6 cellular contexts compared by ENCODE assay signal in the genomic region with DNA sequence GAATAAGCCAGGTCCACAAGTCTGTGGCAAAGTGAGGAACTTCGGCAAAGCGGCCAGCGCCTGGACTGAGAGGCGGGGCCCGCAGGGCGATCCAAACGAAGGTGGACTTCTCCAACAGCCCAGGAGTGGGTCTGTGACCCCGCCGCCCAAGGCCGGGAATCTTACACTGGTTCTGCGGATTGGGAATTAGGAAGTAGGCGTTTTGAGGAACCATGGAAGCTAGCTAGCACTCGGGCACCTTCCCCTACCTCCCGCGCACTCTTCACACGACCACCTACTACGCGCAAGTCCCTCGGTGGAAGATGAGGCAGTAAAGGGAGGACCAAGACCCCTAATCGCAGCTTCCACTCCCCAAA. TPM values are rescaled to one million over a fixed set of nuclear protein-coding genes. Genes with fewer than 3 reads are reported as not detected.
DNase-seq lines count a peak whose midpoint lies in the region; ATAC-seq and TF ChIP-seq lines count a peak whose summit lies in the region.

No MANE protein-coding gene starts in this region.

- H3K4me3 ChIP-seq in IMR-90 (ENCODE audit: insufficient read depth, low read depth, low read length) (peak overlapping the region; percentile 80), prostate gland (peak overlapping the region; percentile 93 to 99)

- peak overlapping the region; percentile 92 for H3K9ac ChIP-seq in IMR-90 (ENCODE audit: low read depth, low read length)

- H2BK5ac ChIP-seq in IMR-90 (ENCODE audit: low read depth, low read length, poor library complexity, severe bottlenecking), result peak overlapping the region; percentile 67

- peak overlapping the region; percentile 41 for H2AK5ac ChIP-seq in IMR-90 (ENCODE audit: low read depth, low read length)

- TF ChIP-seq CTCF in IMR-90 (conservative IDR thresholded peaks at IDR 0.05; ENCODE audit: low read depth, low read length) (no peak), prostate gland (IDR thresholded peaks at IDR 0.05) (no peak)

- H3K27me3 ChIP-seq in IMR-90 (ENCODE audit: control insufficient read depth, insufficient read depth, low read length) (no peaks in the 10 kb centered on the region), prostate gland (replicated peaks; ENCODE audit: insufficient read depth) (no peaks in the 10 kb centered on the region)

- intact Hi-C loops in IMR-90 (cut with micrococcal nuclease), result loop anchor here (2.0 to 10.0 kb wide), 5 partner anchors 45 to 621 kb away; a partner anchor contains a TSS
- intact Hi-C loops in dendritic cell treated with granulocyte-macrophage colony-stimulating factor and Interleukin-4, amounts not matched to agents 40 ng/mL and 50 ng/mL, for 4 days (cut with micrococcal nuclease), result loop anchor here (1.0 to 5.0 kb wide), 3 partner anchors 65 to 755 kb away; a partner anchor contains a TSS
- intact Hi-C loops in prostate gland (cut with DNase I), result loop anchor here (2.0 to 10.0 kb wide), 3 partner anchors 63 to 447 kb away; a partner anchor contains a TSS

- H3K36me3 ChIP-seq in IMR-90 (ENCODE audit: control insufficient read depth, insufficient read depth, low read length), result peaks cover 19% of the 10 kb centered on the region
- peaks cover 0 to 9% of the 10 kb centered on the region in 2 donors for H3K36me3 ChIP-seq in prostate gland

- CTCF ChIA-PET in IMR-90 (lab: Yijun Ruan, JAX), result interaction anchor here (1.3 kb wide), 1 partner anchor 10 kb away, joined by 3 read pairs; no protein-coding TSS in a partner anchor

- peaks cover 25% of the 10 kb centered on the region for H4K20me1 ChIP-seq in IMR-90 (ENCODE audit: insufficient read depth, low read length)

- peaks cover 54% of the 10 kb centered on the region for H3K36me3 Mint-ChIP-seq in dendritic cell treated with granulocyte-macrophage colony-stimulating factor and Interleukin-4, amounts not matched to agents 40 ng/mL and 50 ng/mL, for 4 days (ENCODE audit: low read depth)

- peak overlapping the region; percentile 92 for H2AK9ac ChIP-seq in IMR-90 (replicated peaks; ENCODE audit: low read depth, low read length, poor library complexity)

- no peaks in the 10 kb centered on the region for H3K9me3 Mint-ChIP-seq in dendritic cell treated with granulocyte-macrophage colony-stimulating factor and Interleukin-4, amounts not matched to agents 40 ng/mL and 50 ng/mL, for 4 days

- peak overlapping the region; percentile 20; the same call in 1 of the 2 replicates for H2BK120ac ChIP-seq in IMR-90 (ENCODE audit: low read depth, low read length)

- POLR2A ChIA-PET in IMR-90 (lab: Charles Lee; ENCODE audit: unreplicated experiment), result interaction anchor here (0.6 kb wide), 1 partner anchor 125 kb away, joined by 4 read pairs; no protein-coding TSS in a partner anchor

- peak overlapping the region; percentile 79 for H3K23ac ChIP-seq in IMR-90 (ENCODE audit: low read depth, low read length)

- no peak overlapping the region; the same call in 2 of the 3 replicates for H2BK15ac ChIP-seq in IMR-90 (ENCODE audit: low read depth, low read length)

- H3K9me1 ChIP-seq in IMR-90 (ENCODE audit: insufficient read depth, low read length), result peaks cover 17% of the 10 kb centered on the region

- H4K5ac ChIP-seq in IMR-90 (ENCODE audit: low read depth, low read length), result peak overlapping the region; percentile 96

- no peak for ATAC-seq in IMR-90 (ENCODE audit: low read depth)
- ATAC-seq in HG03521 (IDR thresholded peaks at IDR 0.05; ENCODE audit: unreplicated experiment), result no peak

- H3K9me3 ChIP-seq in IMR-90 (ENCODE audit: control insufficient read depth, insufficient read depth, low read length) (no peaks in the 10 kb centered on the region), prostate gland (no peaks in the 10 kb centered on the region)

- peak overlapping the region; percentile 99 for H2AFZ ChIP-seq in IMR-90 (replicated peaks; ENCODE audit: low read length, poor library complexity)

- H3K79me1 ChIP-seq in IMR-90 (ENCODE audit: low read depth in 1 of 2, low read length in 2 of 2), result peaks cover 25 to 58% of the 10 kb centered on the region in 2 experiments

- peak overlapping the region; percentile 59 to 97 for H4K8ac ChIP-seq in IMR-90 (ENCODE audit: low read depth in 2 of 2, low read length in 2 of 2)

- peak overlapping the region; percentile 78 for H3K18ac ChIP-seq in IMR-90 (ENCODE audit: low read depth, low read length)

- H4K91ac ChIP-seq in IMR-90 (ENCODE audit: insufficient read depth, low read depth, low read length), result peak overlapping the region; percentile 53

- dilution Hi-C loops in IMR-90 (cut with HindIII; ENCODE audit: low sequenced_read_pairs, unreplicated experiment), result no loop called here

- H3K27ac ChIP-seq in IMR-90 (ENCODE audit: insufficient read depth, low read length) (peak overlapping the region; percentile 83), prostate gland (peak overlapping the region; percentile 91 to 95)

- DNase-seq in IMR-90 (no peak), prostate gland (ENCODE audit: low spot score) (no peak), NCI-H2196 (lab: John Stamatoyannopoulos, UW; ENCODE audit: unreplicated experiment) (no peak), SKM-1 treated with dmso at 0.1 percent for 144 hours (lab: John Stamatoyannopoulos, UW; ENCODE audit: unreplicated experiment) (no peak)

- BruUV-seq in IMR-90 (replicated peaks; lab: Mats Ljungman, UMichigan), result no TSS peak

- peak overlapping the region; percentile 76 for H3K4me3 Mint-ChIP-seq in dendritic cell treated with granulocyte-macrophage colony-stimulating factor and Interleukin-4, amounts not matched to agents 40 ng/mL and 50 ng/mL, for 4 days

- peak overlapping the region; percentile 80 for H3K27ac Mint-ChIP-seq in dendritic cell treated with granulocyte-macrophage colony-stimulating factor and Interleukin-4, amounts not matched to agents 40 ng/mL and 50 ng/mL, for 4 days

- peak overlapping the region; percentile 89 for H3K4ac ChIP-seq in IMR-90 (ENCODE audit: low read depth, low read length)

- in situ Hi-C loops in IMR-90 (cut with MboI; ENCODE audit: low sequenced_read_pairs), result no loop called here

- TF ChIP-seq RAD21 in IMR-90 (IDR thresholded peaks at IDR 0.05; ENCODE audit: low read length), result no peak

- H2BK20ac ChIP-seq in IMR-90 (ENCODE audit: low read depth, low read length), result no peak overlapping the region

- H3K56ac ChIP-seq in IMR-90 (ENCODE audit: extremely low read depth, insufficient read depth, low read length), result no peak overlapping the region

- peak overlapping the region; percentile 96 for H3K4me2 ChIP-seq in IMR-90 (ENCODE audit: low read depth, low read length)

- H3K14ac ChIP-seq in IMR-90 (replicated peaks; ENCODE audit: low read depth, low read length), result peak overlapping the region; percentile 96

- no peaks in the 10 kb centered on the region for H3K27me3 Mint-ChIP-seq in dendritic cell treated with granulocyte-macrophage colony-stimulating factor and Interleukin-4, amounts not matched to agents 40 ng/mL and 50 ng/mL, for 4 days

- H3K4me1 Mint-ChIP-seq in dendritic cell treated with granulocyte-macrophage colony-stimulating factor and Interleukin-4, amounts not matched to agents 40 ng/mL and 50 ng/mL, for 4 days (ENCODE audit: low read depth), result peaks cover 55% of the 10 kb centered on the region

- TF ChIP-seq POLR2A in IMR-90 (IDR thresholded peaks at IDR 0.05; ENCODE audit: low read depth, low read length), result no peak
- no peak for TF ChIP-seq POLR2A in prostate gland (IDR thresholded peaks at IDR 0.05)

- H3K4me1 ChIP-seq in IMR-90 (ENCODE audit: control insufficient read depth, insufficient read depth, low read length), result peaks cover 19% of the 10 kb centered on the region
- H3K4me1 ChIP-seq in prostate gland (replicated peaks), result peaks cover 18% of the 10 kb centered on the region

- WGBS in IMR-90 (ENCODE audit: extremely low coverage in 2 of 2, insufficient read length in 1 of 2), 2 experiments, result 89% methylated on average over 5 of the region's 20 CpGs; no CpG with 5 or more reads in 1 of the 2 experiments
- WGBS in prostate gland, result 57% methylated on average over 20 of the region's 20 CpGs

TF ChIP-seq in IMR-90, 13 proteins besides CTCF, POLR2A, EP300 and RAD21 (continues in another document):
- TF ChIP-seq MAFK (IDR thresholded peaks at IDR 0.05; ENCODE audit: low read depth, low read length) (no peak), CHD1 (IDR thresholded peaks at IDR 0.05; ENCODE audit: low read depth, low read length) (no peak), RFX5 (IDR thresholded peaks at IDR 0.05; ENCODE audit: low read depth, low read length) (no peak), FOS (IDR thresholded peaks at IDR 0.05; ENCODE audit: low read depth, low read length) (no peak), RCOR1 (IDR thresholded peaks at IDR 0.05; ENCODE audit: insufficient replicate concordance, low read length) (no peak), MXI1 (IDR thresholded peaks at IDR 0.05; ENCODE audit: borderline replicate concordance, low read depth, low read length) (no peak)
- TF ChIP-seq, protein P1, sequence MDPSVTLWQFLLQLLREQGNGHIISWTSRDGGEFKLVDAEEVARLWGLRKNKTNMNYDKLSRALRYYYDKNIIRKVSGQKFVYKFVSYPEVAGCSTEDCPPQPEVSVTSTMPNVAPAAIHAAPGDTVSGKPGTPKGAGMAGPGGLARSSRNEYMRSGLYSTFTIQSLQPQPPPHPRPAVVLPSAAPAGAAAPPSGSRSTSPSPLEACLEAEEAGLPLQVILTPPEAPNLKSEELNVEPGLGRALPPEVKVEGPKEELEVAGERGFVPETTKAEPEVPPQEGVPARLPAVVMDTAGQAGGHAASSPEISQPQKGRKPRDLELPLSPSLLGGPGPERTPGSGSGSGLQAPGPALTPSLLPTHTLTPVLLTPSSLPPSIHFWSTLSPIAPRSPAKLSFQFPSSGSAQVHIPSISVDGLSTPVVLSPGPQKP (IDR thresholded peaks at IDR 0.05; ENCODE audit: borderline replicate concordance, low read depth, low read length), result no peak

RNA-seq across cellular contexts. Expression of a gene that starts 0.6 kb away (rescaled TPM):
- total RNA-seq in IMR-90 (2012; rRNA removed) (113 and 128 TPM in 2 replicates), prostate gland (100 to 1,000 TPM; 194 to 218 TPM)
- 274 and 288 TPM in 2 replicates for polyA plus RNA-seq in IMR-90 (2012; rRNA removed)
- 222 and 398 TPM in 2 replicates for polyA plus RNA-seq in IMR-90 (2012; cell fraction: cytosol; rRNA removed)
- 164 and 280 TPM in 2 replicates for polyA plus RNA-seq in IMR-90 (2012; cell fraction: nucleus; rRNA removed; ENCODE audit: low replicate concordance)

RNA-seq across cellular contexts. Expression of a gene that starts 2.2 kb away (rescaled TPM):
- 20.8 and 22.9 TPM in 2 replicates for total RNA-seq in IMR-90 (2012; rRNA removed)
- 5.2 and 6.1 TPM in 2 replicates for polyA plus RNA-seq in IMR-90 (2012; rRNA removed)
- 4.3 and 4.4 TPM in 2 replicates for polyA plus RNA-seq in IMR-90 (2012; cell fraction: cytosol; rRNA removed)
- polyA plus RNA-seq in IMR-90 (2012; cell fraction: nucleus; rRNA removed; ENCODE audit: low replicate concordance), result 2.9 and 3.9 TPM in 2 replicates
- 10 to 100 TPM; 22.5 to 32.3 TPM for total RNA-seq in prostate gland

RNA-seq across cellular contexts. Expression of a gene that starts 5.9 kb away (rescaled TPM):
- total RNA-seq in IMR-90 (2012; rRNA removed), result 0.18 and 0.83 TPM in 2 replicates
- 0.86 and 1.5 TPM in 2 replicates for polyA plus RNA-seq in IMR-90 (2012; rRNA removed)
- 0.09 and 0.32 TPM in 2 replicates for polyA plus RNA-seq in IMR-90 (2012; cell fraction: cytosol; rRNA removed)
- 0.49 and 2.1 TPM in 2 replicates for polyA plus RNA-seq in IMR-90 (2012; cell fraction: nucleus; rRNA removed; ENCODE audit: low replicate concordance)
- 1 to 10 TPM; 1.2 to 7.6 TPM for total RNA-seq in prostate gland

RNA-seq across cellular contexts. Expression of a gene that starts 30.3 kb away (rescaled TPM):
- total RNA-seq in IMR-90 (2012; rRNA removed), result not detected in 2 replicates
- not detected in 2 replicates for polyA plus RNA-seq in IMR-90 (2012; rRNA removed)
- polyA plus RNA-seq in IMR-90 (2012; cell fraction: cytosol; rRNA removed), result not detected in 2 replicates
- polyA plus RNA-seq in IMR-90 (2012; cell fraction: nucleus; rRNA removed; ENCODE audit: low replicate concordance), result not detected in 2 replicates
- not detected for total RNA-seq in prostate gland
